ENCODE assay signal across 15 cellular contexts in the genomic region with DNA sequence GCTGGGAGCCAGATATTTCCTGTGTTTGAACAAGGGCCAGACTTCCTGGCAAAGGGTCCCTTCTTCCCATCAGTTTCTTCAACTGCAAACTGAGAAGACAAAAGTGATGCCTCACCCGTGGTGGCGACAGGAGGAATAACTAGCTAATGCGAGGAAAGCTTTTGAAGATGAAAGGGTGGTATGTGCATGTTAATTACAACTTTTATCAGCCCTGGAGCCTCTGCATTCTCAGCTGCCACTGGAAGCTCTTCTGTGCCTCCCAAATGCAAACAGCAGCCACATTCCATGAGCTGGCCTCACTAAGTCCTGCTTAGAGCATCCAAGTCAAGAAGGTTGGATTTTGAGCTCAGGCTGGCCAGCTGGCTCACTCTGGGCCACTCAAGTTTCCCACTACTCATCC. TPM values are rescaled to one million over a fixed set of nuclear protein-coding genes. Genes with fewer than 3 reads are reported as not detected.
DNase-seq lines count a peak whose midpoint lies in the region; ATAC-seq, FAIRE-seq and TF ChIP-seq lines count a peak whose summit lies in the region.
"Had no signal": no experiment of that assay in that cellular context is flagged by ENCODE, and none has a peak within 500 bp of the region (broad histone marks: within the 10 kb centered on the region; RNA-seq: fewer than 3 reads in every experiment).

No MANE protein-coding gene starts in this region.

- H3K36me3 Mint-ChIP-seq in HFFc6 (ENCODE audit: low read depth): peaks cover 80% of the 10 kb centered on the region
- peaks cover 82% of the 10 kb centered on the region for H3K36me3 Mint-ChIP-seq in activated naive CD8-positive, alpha-beta T cell treated with anti-CD3 and anti-CD28 coated beads, Interleukin-2, amount 50 U/mL, for 24 hours (ENCODE audit: low read depth)

- DNase-seq in AG04450 (ENCODE audit: low read depth, low spot score): no peak
- DNase-seq in HFFc6: no peak
- DNase-seq in activated naive CD8-positive, alpha-beta T cell treated with anti-CD3 and anti-CD28 coated beads, Interleukin-2, amount 50 U/mL, for 24 hours: no peak
- peak; percentile 56 for DNase-seq in myocyte (ENCODE audit: low read depth)
- no peak for DNase-seq in frontal cortex (ENCODE audit: low spot score in 2 of 2)
- DNase-seq in activated effector memory CD4-positive, alpha-beta T cell treated with Interleukin-2 at 50 U/mL for 16 hours: no peak
- no peak for DNase-seq in left lobe of liver (ENCODE audit: low spot score)
- no peak for DNase-seq in MV-4-11 (lab: John Stamatoyannopoulos, UW)
- DNase-seq: activated CD4-positive, alpha-beta T cell treated with anti-CD3 and anti-CD28 coated beads for 1 hour; KG1; naive B cell; NCI-H1694 treated with DMSO at 0.1 percent for 48 hours; stimulated activated CD4-positive, alpha-beta T cell treated with anti-CD3 and anti-CD28 coated beads, Interleukin-12 subunit alpha, Interleukin-12 subunit beta, amount 100 ng/mL, for 4 hours had no signal

- no peak overlapping the region for H3K4me3 ChIP-seq in AG04450 (ENCODE audit: low read depth, low read length)
- H3K4me3 ChIP-seq: SK-N-MC had no signal

- POLR2A ChIA-PET in AG04450 (lab: Yijun Ruan, JAX): interaction anchor here (1.0 to 1.4 kb wide), 2 partner anchors 14 to 239 kb away, joined by 3 read pairs; no protein-coding TSS in a partner anchor

- H3K27ac Mint-ChIP-seq in HFFc6: peak overlapping the region; percentile 76
- peak overlapping the region; percentile 98 for H3K27ac Mint-ChIP-seq in activated naive CD8-positive, alpha-beta T cell treated with anti-CD3 and anti-CD28 coated beads, Interleukin-2, amount 50 U/mL, for 24 hours

- no peaks in the 10 kb centered on the region for H3K9me3 ChIP-seq in AG04450 (ENCODE audit: control insufficient read depth, insufficient read depth, low read length)

- peaks cover 100% of the 10 kb centered on the region for H3K4me1 Mint-ChIP-seq in HFFc6 (ENCODE audit: low read depth)
- H3K4me1 Mint-ChIP-seq in activated naive CD8-positive, alpha-beta T cell treated with anti-CD3 and anti-CD28 coated beads, Interleukin-2, amount 50 U/mL, for 24 hours: peaks cover 99% of the 10 kb centered on the region

- TF ChIP-seq CTCF in AG04450 (IDR thresholded peaks at IDR 0.05; ENCODE audit: low read depth, low read length) (no peak), HFFc6 (IDR thresholded peaks at IDR 0.05) (no peak)

- CTCF ChIA-PET in AG04450 (lab: Charles Lee): no interaction called here

- 0 out of 2 replicates have a peak, but pooled peaks cover 4% of the 10 kb centered on the region for H3K9me3 Mint-ChIP-seq in HFFc6
- H3K9me3 Mint-ChIP-seq in activated naive CD8-positive, alpha-beta T cell treated with anti-CD3 and anti-CD28 coated beads, Interleukin-2, amount 50 U/mL, for 24 hours: peaks cover 4% of the 10 kb centered on the region

- peak overlapping the region; percentile 26 for H3K4me3 Mint-ChIP-seq in HFFc6
- no peak overlapping the region for H3K4me3 Mint-ChIP-seq in activated naive CD8-positive, alpha-beta T cell treated with anti-CD3 and anti-CD28 coated beads, Interleukin-2, amount 50 U/mL, for 24 hours
- H3K4me3 Mint-ChIP-seq: naive B cell had no signal

- H3K27me3 ChIP-seq in AG04450 (ENCODE audit: control insufficient read depth, insufficient read depth, low read length): no peaks in the 10 kb centered on the region

- H3K27me3 Mint-ChIP-seq in HFFc6 (ENCODE audit: insufficient read depth): peaks cover 33% of the 10 kb centered on the region
- H3K27me3 Mint-ChIP-seq in activated naive CD8-positive, alpha-beta T cell treated with anti-CD3 and anti-CD28 coated beads, Interleukin-2, amount 50 U/mL, for 24 hours: no peaks in the 10 kb centered on the region
- H3K27me3 Mint-ChIP-seq: naive B cell had no signal

- peak overlapping the region; percentile 4 for H3K27ac ChIP-seq in AG04450 (ENCODE audit: low read depth, low read length)
- H3K27ac ChIP-seq: SK-N-MC had no signal

- no peak for ATAC-seq in activated naive CD8-positive, alpha-beta T cell treated with anti-CD3 and anti-CD28 coated beads, Interleukin-2, amount 50 U/mL, for 24 hours
- no peak for ATAC-seq in left lobe of liver

- no peak for FAIRE-seq in frontal cortex (lab: Jason Lieb, UNC)
- FAIRE-seq: islet of Langerhans had no signal

RNA-seq across cellular contexts. Expression of a gene that starts 12.9 kb away (rescaled TPM):
- polyA plus RNA-seq in AG04450 (2011; rRNA removed): 1,799 and 1,817 TPM in 2 replicates
- 2,797 and 2,845 TPM in 2 replicates for polyA minus RNA-seq in AG04450 (2011; rRNA and poly(A)+ RNA removed)
- total RNA-seq in HFFc6 (2021; fragmentation: NEBNext Ultra II Directional; extraction: Animal tissue kit (Norgen Biotek cat#: 25700)): 1,000 to 10,000 TPM; 1,912 to 2,221 (median 2,175) TPM
- total RNA-seq in myocyte (62.9 and 95.4 TPM in 2 replicates), frontal cortex (4.1 TPM), left lobe of liver (11.7 TPM)
- 96.3 TPM for polyA plus RNA-seq in myocyte (2012)

Comparison
In these comparisons a context has a peak if more than half of its experiments do, and no peak if none do; other contexts are left out.
1. RNA of a gene that starts 12.9 kb away (total RNA-seq): 1,912 to 2,221 TPM in HFFc6; 62.9 to 95.4 TPM in myocyte, 11.7 TPM in left lobe of liver (single experiment) and 4.1 TPM in frontal cortex (single experiment); every median in the first group is over 10 times any median in the second.